ENCODE assay signal across 8 cellular contexts in the genomic region with DNA sequence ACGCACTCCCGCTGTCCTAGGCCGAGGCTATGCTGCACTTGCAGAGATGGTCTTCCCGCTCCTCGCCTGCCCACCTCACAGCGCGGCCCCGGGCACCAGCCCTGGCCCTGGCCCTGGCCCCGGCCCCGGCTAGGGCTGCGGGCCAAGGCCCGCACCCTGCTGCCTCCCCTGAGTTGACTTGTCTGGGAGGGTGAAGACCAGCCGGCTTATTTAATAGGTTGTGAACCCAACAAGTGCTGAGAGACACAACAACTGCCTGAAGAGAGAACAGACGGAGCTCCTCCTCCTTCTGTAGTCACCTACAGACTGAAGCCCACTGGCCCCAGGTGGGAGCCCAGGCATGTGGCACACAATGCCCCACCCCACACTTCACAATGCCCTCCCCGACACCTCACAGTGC. TPM values are rescaled to one million over a fixed set of nuclear protein-coding genes. Genes with fewer than 3 reads are reported as not detected.
DNase-seq lines count a peak whose midpoint lies in the region; ATAC-seq and TF ChIP-seq lines count a peak whose summit lies in the region.
"Not testable (repeated sequence)": the region's sequence is repeated elsewhere in the genome, so short reads cannot be mapped to it uniquely, and the experiment has no call there.

A gene (minus strand): TSS at position 101 of the 400 bp plus-strand sequence. CDS start 153 bp downstream, outside the sequence.

- H3K27me3 Mint-ChIP-seq in CD8-positive, alpha-beta memory T cell; activated CD8-positive, alpha-beta T cell treated with anti-CD3 and anti-CD28 coated beads for 36 hours; MCF 10A (ENCODE audit: insufficient read depth, unreplicated experiment); natural killer cell (ENCODE audit: low read depth in 2 of 2): not testable (repeated sequence)

- not testable (repeated sequence) for H3K4me1 Mint-ChIP-seq in CD8-positive, alpha-beta memory T cell; activated CD8-positive, alpha-beta T cell treated with anti-CD3 and anti-CD28 coated beads for 36 hours (ENCODE audit: low read depth); MCF 10A (ENCODE audit: insufficient read depth, unreplicated experiment); natural killer cell

- TF ChIP-seq CTCF in activated CD8-positive, alpha-beta T cell treated with anti-CD3 and anti-CD28 coated beads for 36 hours (IDR thresholded peaks at IDR 0.05); MCF 10A (IDR thresholded peaks at IDR 0.05; ENCODE audit: unreplicated experiment); natural killer cell (IDR thresholded peaks at IDR 0.05): not testable (repeated sequence)

- POLR2A ChIA-PET in CD8-positive, alpha-beta memory T cell (lab: Charles Lee); activated CD8-positive, alpha-beta T cell treated with anti-CD3 and anti-CD28 coated beads for 36 hours (lab: Charles Lee); MCF 10A (lab: Yijun Ruan, JAX): not testable (repeated sequence)

- H3K27ac Mint-ChIP-seq in CD8-positive, alpha-beta memory T cell; activated CD8-positive, alpha-beta T cell treated with anti-CD3 and anti-CD28 coated beads for 36 hours; MCF 10A (ENCODE audit: low read depth, unreplicated experiment); natural killer cell: not testable (repeated sequence)

- H3K36me3 Mint-ChIP-seq in CD8-positive, alpha-beta memory T cell: peaks cover 0 to 10% (median 0%) of the 10 kb centered on the region in 3 donors
- H3K36me3 Mint-ChIP-seq in activated CD8-positive, alpha-beta T cell treated with anti-CD3 and anti-CD28 coated beads for 36 hours (ENCODE audit: low read depth); MCF 10A (ENCODE audit: insufficient read depth, unreplicated experiment); natural killer cell: not testable (repeated sequence)

- H3K27me3 ChIP-seq in CD8-positive, alpha-beta memory T cell (ENCODE audit: insufficient read depth, low read length, poor library complexity, severe bottlenecking); SJSA1 (replicated peaks); skeletal muscle tissue (ENCODE audit: control insufficient read depth in 3 of 3, insufficient read depth in 3 of 3, low read length in 3 of 3): not testable (repeated sequence)

- not testable (repeated sequence) for H3K9me3 Mint-ChIP-seq in CD8-positive, alpha-beta memory T cell; activated CD8-positive, alpha-beta T cell treated with anti-CD3 and anti-CD28 coated beads for 36 hours; MCF 10A (ENCODE audit: unreplicated experiment); natural killer cell

- not testable (repeated sequence) for H3K36me3 ChIP-seq in CD8-positive, alpha-beta memory T cell (ENCODE audit: insufficient read depth, low read length); SJSA1; skeletal muscle tissue (ENCODE audit: control insufficient read depth in 3 of 3, insufficient read depth in 3 of 3, low read length in 3 of 3)

- CTCF ChIA-PET in CD8-positive, alpha-beta memory T cell (lab: Charles Lee); activated CD8-positive, alpha-beta T cell treated with anti-CD3 and anti-CD28 coated beads for 36 hours (lab: Charles Lee); MCF 10A (lab: Yijun Ruan, JAX): not testable (repeated sequence)

- H3K9me3 ChIP-seq in CD8-positive, alpha-beta memory T cell (ENCODE audit: low read length); SJSA1 (replicated peaks); skeletal muscle tissue (ENCODE audit: control insufficient read depth in 3 of 3, low read length in 3 of 3): not testable (repeated sequence)

- DNase-seq in CD8-positive, alpha-beta memory T cell; SJSA1 (ENCODE audit: low read depth in 1 of 2, low spot score in 2 of 2); activated CD8-positive, alpha-beta T cell treated with anti-CD3 and anti-CD28 coated beads for 36 hours; MCF 10A (ENCODE audit: unreplicated experiment); cardiac septum (ENCODE audit: low spot score); natural killer cell; ureter (ENCODE audit: low spot score): not testable (repeated sequence)

- not testable (repeated sequence) for BruUV-seq in MCF 10A (replicated peaks; lab: Mats Ljungman, UMichigan)

- not testable (repeated sequence) for H3K4me3 ChIP-seq in CD8-positive, alpha-beta memory T cell (ENCODE audit: low read length); SJSA1; skeletal muscle tissue (ENCODE audit: low read length in 3 of 3)

- H3K4me1 ChIP-seq in CD8-positive, alpha-beta memory T cell (ENCODE audit: insufficient read depth, low read length); SJSA1 (replicated peaks); skeletal muscle tissue (ENCODE audit: control insufficient read depth in 3 of 3, insufficient read depth in 3 of 3, low read length in 3 of 3): not testable (repeated sequence)

- ATAC-seq in activated CD8-positive, alpha-beta T cell treated with anti-CD3 and anti-CD28 coated beads for 36 hours; natural killer cell: not testable (repeated sequence)

- H3K27ac ChIP-seq in CD8-positive, alpha-beta memory T cell (ENCODE audit: low read depth, low read length); SJSA1; skeletal muscle tissue (ENCODE audit: low read depth, low read length): not testable (repeated sequence)

- not testable (repeated sequence) for H3K4me3 Mint-ChIP-seq in CD8-positive, alpha-beta memory T cell; activated CD8-positive, alpha-beta T cell treated with anti-CD3 and anti-CD28 coated beads for 36 hours; MCF 10A (ENCODE audit: unreplicated experiment); natural killer cell

- intact Hi-C loops in activated CD8-positive, alpha-beta T cell treated with anti-CD3 and anti-CD28 coated beads for 36 hours (cut with micrococcal nuclease); MCF 10A (cut with micrococcal nuclease); cardiac septum (cut with DNase I); natural killer cell (cut with micrococcal nuclease): not testable (repeated sequence)

- not testable (repeated sequence) for H3K9ac ChIP-seq in skeletal muscle tissue (ENCODE audit: low read depth in 1 of 3, low read length in 3 of 3)

RNA-seq across cellular contexts. Expression of the gene that starts here (rescaled TPM):
- total RNA-seq in CD8-positive, alpha-beta memory T cell: 10 to 100 TPM; 14.6 to 17.2 TPM
- 1.3 TPM for polyA plus RNA-seq in CD8-positive, alpha-beta memory T cell
- 13.0 and 15.9 TPM in 2 replicates for total RNA-seq in SJSA1 (2014; rRNA removed; shearing (Covaris generic))
- 10 to 100 TPM; 16.3 to 19.8 TPM for total RNA-seq in activated CD8-positive, alpha-beta T cell treated with anti-CD3 and anti-CD28 coated beads for 36 hours
- total RNA-seq in MCF 10A (2022) (17.5 and 23.5 TPM in 2 replicates), cardiac septum (10.0 TPM), natural killer cell (10 to 100 TPM; 16.9 to 43.7 (median 31.3) TPM), skeletal muscle tissue (14.6 TPM), ureter (40.2 TPM)
